In the genomic region with DNA sequence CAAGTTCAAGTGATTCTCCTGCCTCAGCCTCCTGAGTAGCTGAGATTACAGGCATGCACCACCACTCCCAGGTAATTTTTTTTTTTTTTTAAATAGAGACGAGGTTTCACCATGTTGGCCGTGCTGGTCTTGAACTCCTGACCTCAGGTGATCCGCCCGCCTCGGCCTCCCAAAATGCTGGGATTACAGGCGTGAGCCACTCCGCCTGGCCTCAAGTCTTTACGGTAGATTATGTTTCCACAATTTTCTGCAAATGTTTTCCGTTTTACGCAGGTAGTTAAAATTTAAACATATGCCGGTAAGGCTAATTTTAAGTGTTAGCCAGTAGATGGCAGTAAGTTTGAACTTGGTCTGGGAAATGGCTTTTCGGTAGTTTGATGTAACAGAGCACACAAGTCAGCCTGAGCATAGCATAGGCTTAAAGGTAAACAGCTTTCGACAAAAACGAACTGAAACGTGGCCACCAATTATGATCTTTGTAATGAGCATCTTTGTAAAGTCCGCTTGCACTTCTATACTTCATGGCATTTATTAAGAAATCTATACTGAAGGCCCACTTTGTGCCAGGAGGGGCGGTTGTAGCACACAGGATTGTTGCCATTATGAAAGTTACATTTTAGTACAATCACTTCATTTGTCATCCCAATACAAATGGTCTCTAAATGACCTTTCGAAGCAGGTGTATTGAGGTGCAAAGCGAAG, we compare ENCODE assay signal across 9 cellular contexts. TPM values are rescaled to one million over a fixed set of nuclear protein-coding genes. Genes with fewer than 3 reads are reported as not detected.
DNase-seq lines count a peak whose midpoint lies in the region; ATAC-seq and TF ChIP-seq lines count a peak whose summit lies in the region.
"Had no signal": no experiment of that assay in that cellular context is flagged by ENCODE, and none has a peak within 500 bp of the region (broad histone marks: within the 10 kb centered on the region; RNA-seq: fewer than 3 reads in every experiment).

No MANE protein-coding gene starts in this region.

- H3K27ac ChIP-seq in SU-DHL-6 (ENCODE audit: low read depth, low read length), result no peak overlapping the region
- no peak overlapping the region for H3K27ac ChIP-seq in esophagus squamous epithelium
- H3K27ac ChIP-seq in neural cell (ENCODE audit: low read length), result no peak overlapping the region

- H4K20me1 ChIP-seq in SU-DHL-6 (ENCODE audit: low read depth, low read length) (no peaks in the 10 kb centered on the region), neural cell (ENCODE audit: insufficient read depth) (no peaks in the 10 kb centered on the region)

- TF ChIP-seq RAD21 in neural cell (conservative IDR thresholded peaks at IDR 0.05), result peak; percentile 78

- H3K79me2 ChIP-seq in SU-DHL-6 (ENCODE audit: insufficient read depth, low read length) (no peaks in the 10 kb centered on the region), neural cell (replicated peaks; ENCODE audit: insufficient read depth, low read length) (no peaks in the 10 kb centered on the region)

- WGBS in esophagus squamous epithelium, 2 donors, result 25 to 30% methylated on average over 19 of the region's 19 CpGs

- TF ChIP-seq POLR2A in esophagus squamous epithelium (IDR thresholded peaks at IDR 0.05), result no peak

- DNase-seq in DMS53 treated with DMSO at 0.1 percent for 48 hours (lab: John Stamatoyannopoulos, UW; ENCODE audit: unreplicated experiment) (peak; percentile 94), esophagus squamous epithelium (lab: John Stamatoyannopoulos, UW) (no peak), NCI-H2107 treated with DMSO at 0.1 percent for 48 hours (lab: John Stamatoyannopoulos, UW; ENCODE audit: unreplicated experiment) (no peak)
- DNase-seq in activated CD4-positive, alpha-beta T cell treated with anti-CD3 and anti-CD28 coated beads, Interleukin-2, amount 50 U/mL, for 1 hour, result no peak

- H3K4me1 ChIP-seq in esophagus squamous epithelium, result peaks cover 0 to 5% (median 0%) of the 10 kb centered on the region in 3 donors

- H3K27me3 ChIP-seq in SU-DHL-6 (ENCODE audit: low read length) (no peaks in the 10 kb centered on the region), esophagus squamous epithelium (peaks cover 0 to 5% (median 0%) of the 10 kb centered on the region in 4 donors), neural cell (ENCODE audit: insufficient read depth, low read depth, low read length) (no peaks in the 10 kb centered on the region)

- no peaks in the 10 kb centered on the region for H3F3A ChIP-seq in SU-DHL-6 (ENCODE audit: insufficient read depth)
- no peaks in the 10 kb centered on the region for H3F3A ChIP-seq in neural cell (ENCODE audit: insufficient read depth, low read length, poor library complexity, severe bottlenecking)

- no peak overlapping the region for H3K4me3 ChIP-seq in SU-DHL-6 (ENCODE audit: insufficient read depth, low read length, poor library complexity, severe bottlenecking)
- no peak overlapping the region for H3K4me3 ChIP-seq in esophagus squamous epithelium
- no peak overlapping the region for H3K4me3 ChIP-seq in neural cell (ENCODE audit: low read length)

- H2AFZ ChIP-seq in SU-DHL-6 (ENCODE audit: low read depth, low read length, severe bottlenecking) (peak overlapping the region; percentile 69), neural cell (ENCODE audit: low read depth, low read length) (no peak overlapping the region)

- no peak for TF ChIP-seq EP300 in neural cell (conservative IDR thresholded peaks at IDR 0.05; ENCODE audit: poor library complexity, severe bottlenecking)

- no peak overlapping the region for H3K9ac ChIP-seq in SU-DHL-6 (ENCODE audit: low read length)
- no peak overlapping the region for H3K9ac ChIP-seq in neural cell (ENCODE audit: low read length)

- H3K9me2 ChIP-seq in SU-DHL-6 (replicated peaks; ENCODE audit: insufficient read depth, low read length), result no peaks in the 10 kb centered on the region
- H3K9me2 ChIP-seq in neural cell (ENCODE audit: insufficient read depth, low read length), result no peaks in the 10 kb centered on the region

- intact Hi-C loops in esophagus squamous epithelium (cut with DNase I), result loop anchor here (10.0 kb wide), 1 partner anchor 256 kb away; no protein-coding TSS in a partner anchor

- peak; percentile 88 for ATAC-seq in GM19351 (IDR thresholded peaks at IDR 0.05; ENCODE audit: unreplicated experiment)

- H3K9me3 ChIP-seq in SU-DHL-6 (ENCODE audit: insufficient read depth, low read length) (no peaks in the 10 kb centered on the region), esophagus squamous epithelium (peaks cover 0 to 3% (median 0%) of the 10 kb centered on the region in 3 donors), neural cell (ENCODE audit: low read length) (no peaks in the 10 kb centered on the region)

- TF ChIP-seq CTCF in LNCAP (IDR thresholded peaks at IDR 0.05) (peak; percentile 64), SU-DHL-6 (IDR thresholded peaks at IDR 0.05; ENCODE audit: insufficient read depth, low read length, poor library complexity, severe bottlenecking) (peak; percentile 44), esophagus squamous epithelium (IDR thresholded peaks at IDR 0.05) (peak in 5 of 6 experiments; percentile 39 to 65 (median 44)), neural cell (IDR thresholded peaks at IDR 0.05; ENCODE audit: poor library complexity, severe bottlenecking) (peak; percentile 79)

- peak overlapping the region; percentile 29 for H3K4me2 ChIP-seq in SU-DHL-6 (ENCODE audit: low read depth, low read length, poor library complexity, severe bottlenecking)
- H3K4me2 ChIP-seq in neural cell (ENCODE audit: low read length), result no peak overlapping the region

- H3K36me3 ChIP-seq in SU-DHL-6 (ENCODE audit: low read length), result no peaks in the 10 kb centered on the region
- no peaks in the 10 kb centered on the region for H3K36me3 ChIP-seq in esophagus squamous epithelium
- no peaks in the 10 kb centered on the region for H3K36me3 ChIP-seq in neural cell (ENCODE audit: insufficient read depth, low read length)

TF ChIP-seq in neural cell, 6 proteins besides CTCF, POLR2A, EP300 and RAD21:
- no peak for TF ChIP-seq POLR2AphosphoS5 (IDR thresholded peaks at IDR 0.05)
- no peak for TF ChIP-seq TAF1 (IDR thresholded peaks at IDR 0.05; ENCODE audit: low read depth)
- TF ChIP-seq EZH2 (IDR thresholded peaks at IDR 0.05; ENCODE audit: borderline replicate concordance, insufficient read depth, low read length, poor library complexity, severe bottlenecking), result no peak
- TF ChIP-seq MXI1 (conservative IDR thresholded peaks at IDR 0.05; ENCODE audit: poor library complexity, severe bottlenecking), result no peak
- TF ChIP-seq, protein P1, sequence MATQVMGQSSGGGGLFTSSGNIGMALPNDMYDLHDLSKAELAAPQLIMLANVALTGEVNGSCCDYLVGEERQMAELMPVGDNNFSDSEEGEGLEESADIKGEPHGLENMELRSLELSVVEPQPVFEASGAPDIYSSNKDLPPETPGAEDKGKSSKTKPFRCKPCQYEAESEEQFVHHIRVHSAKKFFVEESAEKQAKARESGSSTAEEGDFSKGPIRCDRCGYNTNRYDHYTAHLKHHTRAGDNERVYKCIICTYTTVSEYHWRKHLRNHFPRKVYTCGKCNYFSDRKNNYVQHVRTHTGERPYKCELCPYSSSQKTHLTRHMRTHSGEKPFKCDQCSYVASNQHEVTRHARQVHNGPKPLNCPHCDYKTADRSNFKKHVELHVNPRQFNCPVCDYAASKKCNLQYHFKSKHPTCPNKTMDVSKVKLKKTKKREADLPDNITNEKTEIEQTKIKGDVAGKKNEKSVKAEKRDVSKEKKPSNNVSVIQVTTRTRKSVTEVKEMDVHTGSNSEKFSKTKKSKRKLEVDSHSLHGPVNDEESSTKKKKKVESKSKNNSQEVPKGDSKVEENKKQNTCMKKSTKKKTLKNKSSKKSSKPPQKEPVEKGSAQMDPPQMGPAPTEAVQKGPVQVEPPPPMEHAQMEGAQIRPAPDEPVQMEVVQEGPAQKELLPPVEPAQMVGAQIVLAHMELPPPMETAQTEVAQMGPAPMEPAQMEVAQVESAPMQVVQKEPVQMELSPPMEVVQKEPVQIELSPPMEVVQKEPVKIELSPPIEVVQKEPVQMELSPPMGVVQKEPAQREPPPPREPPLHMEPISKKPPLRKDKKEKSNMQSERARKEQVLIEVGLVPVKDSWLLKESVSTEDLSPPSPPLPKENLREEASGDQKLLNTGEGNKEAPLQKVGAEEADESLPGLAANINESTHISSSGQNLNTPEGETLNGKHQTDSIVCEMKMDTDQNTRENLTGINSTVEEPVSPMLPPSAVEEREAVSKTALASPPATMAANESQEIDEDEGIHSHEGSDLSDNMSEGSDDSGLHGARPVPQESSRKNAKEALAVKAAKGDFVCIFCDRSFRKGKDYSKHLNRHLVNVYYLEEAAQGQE (IDR thresholded peaks at IDR 0.05; ENCODE audit: borderline replicate concordance), result no peak
- peak; percentile 84 for TF ChIP-seq SMC3 (conservative IDR thresholded peaks at IDR 0.05; ENCODE audit: poor library complexity)

RNA-seq across cellular contexts. Expression of a gene that starts 31.1 kb away (rescaled TPM):
- total RNA-seq in esophagus squamous epithelium, result not detected
- not detected in 2 replicates for polyA plus RNA-seq in neural cell
- 0.49 and 0.81 TPM in 2 replicates for polyA minus RNA-seq in neural cell
- total RNA-seq: activated naive CD4-positive, alpha-beta T cell treated with anti-CD3 and anti-CD28 coated beads, Interleukin-2, amount 50 U/mL, for 72 hours had no signal
